ENCODE assay signal across 19 cellular contexts in genomic region chr5:97909541-97909940, GRCh38.
"Had no signal": no experiment of that assay in that cellular context is flagged by ENCODE, and none has a peak within 500 bp of the region (broad histone marks: within the 10 kb centered on the region; RNA-seq: fewer than 3 reads in every experiment).

No MANE protein-coding gene starts in this region.

- H3K27ac ChIP-seq: esophagus squamous epithelium, hepatocyte, neural progenitor cell, ovary, right atrium auricular region, sigmoid colon, skin epidermis, testis, tibial nerve had no signal

- H2AFZ ChIP-seq: hepatocyte, neural progenitor cell had no signal

- H3K36me3 ChIP-seq: esophagus squamous epithelium, ovary, right atrium auricular region, sigmoid colon, tibial nerve had no signal

- H3K9ac ChIP-seq: neural progenitor cell had no signal

- ATAC-seq: left lobe of liver; natural killer cell treated with Interleukin-12 subunit alpha and Interleukin-12 subunit beta and Interleukin-15 and Interleukin-18, amount 100 ng/mL, for 72 hours; stimulated activated naive B cell treated with anti-CD40 and anti-IgM and Interleukin-4, amounts not matched to agents 10 μg/mL and 1 μg/mL and 100 μg/mL, for 72 hours; stimulated activated naive CD8-positive, alpha-beta T cell treated with anti-CD3 and anti-CD28 coated beads, Interleukin-15, amount 100 ng/mL, for 72 hours had no signal

- DNase-seq: effector memory CD4-positive, alpha-beta T cell; esophagus squamous epithelium; foreskin fibroblast; kidney glomerular epithelial cell; nucleus accumbens; ovary; sigmoid colon; stimulated activated CD4-positive, alpha-beta T cell treated with anti-CD3 and anti-CD28 coated beads, Interleukin-2, amount 100 ng/mL, for 24 hours; stimulated activated CD4-positive, alpha-beta T cell treated with anti-CD3 and anti-CD28 coated beads, Interleukin-4, amount 100 ng/mL, for 4 hours; stimulated activated naive B cell treated with anti-CD40 and anti-IgM and Interleukin-4, amounts not matched to agents 10 μg/mL and 1 μg/mL and 100 μg/mL, for 72 hours; stimulated activated naive CD8-positive, alpha-beta T cell treated with anti-CD3 and anti-CD28 coated beads, Interleukin-15, amount 100 ng/mL, for 72 hours; testis had no signal

- H3K4me2 ChIP-seq: hepatocyte, neural progenitor cell had no signal

- H3K4me1 ChIP-seq: esophagus squamous epithelium, neural progenitor cell, right atrium auricular region, sigmoid colon, testis, tibial nerve had no signal

- H3K9me3 ChIP-seq: ovary, sigmoid colon, testis had no signal

- H3K27me3 ChIP-seq: esophagus squamous epithelium, hepatocyte, neural progenitor cell, ovary, right atrium auricular region, sigmoid colon, testis, tibial nerve had no signal

- H3K79me2 ChIP-seq: hepatocyte had no signal

- H3K4me3 ChIP-seq: esophagus squamous epithelium, hepatocyte, neural progenitor cell, ovary, right atrium auricular region, sigmoid colon, skin epidermis, testis, tibial nerve had no signal
